Comparison of ENCODE assay signal across 1 cellular context in the genomic region with DNA sequence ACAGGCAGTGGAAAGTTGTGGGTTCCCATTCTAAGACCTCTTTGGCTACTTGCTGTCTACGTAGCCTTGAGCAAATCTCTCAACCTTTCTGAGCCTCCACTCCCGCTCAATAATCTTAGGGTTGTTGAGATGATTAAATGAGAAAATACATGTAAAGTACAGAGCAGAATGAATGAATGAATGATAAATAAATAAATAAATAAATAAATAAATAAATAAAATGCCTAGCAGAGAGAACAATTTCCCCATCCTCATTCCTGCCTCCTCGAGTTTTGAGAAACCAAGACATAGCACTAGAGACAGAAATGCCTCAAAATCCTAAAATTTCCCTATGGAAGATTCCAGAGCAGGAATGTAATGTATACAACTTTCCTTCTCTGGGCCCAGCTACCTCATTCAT.
A peak's percentile ranks its signal among the peaks of the same experiment; 100 is the strongest.
TF ChIP-seq lines count a peak whose summit lies in the region.

No MANE protein-coding gene starts in this region.

TF ChIP-seq in HEK293, 187 proteins besides CTCF, POLR2A, EP300 and RAD21 (continued from another document):
- TF ChIP-seq, protein P1, sequence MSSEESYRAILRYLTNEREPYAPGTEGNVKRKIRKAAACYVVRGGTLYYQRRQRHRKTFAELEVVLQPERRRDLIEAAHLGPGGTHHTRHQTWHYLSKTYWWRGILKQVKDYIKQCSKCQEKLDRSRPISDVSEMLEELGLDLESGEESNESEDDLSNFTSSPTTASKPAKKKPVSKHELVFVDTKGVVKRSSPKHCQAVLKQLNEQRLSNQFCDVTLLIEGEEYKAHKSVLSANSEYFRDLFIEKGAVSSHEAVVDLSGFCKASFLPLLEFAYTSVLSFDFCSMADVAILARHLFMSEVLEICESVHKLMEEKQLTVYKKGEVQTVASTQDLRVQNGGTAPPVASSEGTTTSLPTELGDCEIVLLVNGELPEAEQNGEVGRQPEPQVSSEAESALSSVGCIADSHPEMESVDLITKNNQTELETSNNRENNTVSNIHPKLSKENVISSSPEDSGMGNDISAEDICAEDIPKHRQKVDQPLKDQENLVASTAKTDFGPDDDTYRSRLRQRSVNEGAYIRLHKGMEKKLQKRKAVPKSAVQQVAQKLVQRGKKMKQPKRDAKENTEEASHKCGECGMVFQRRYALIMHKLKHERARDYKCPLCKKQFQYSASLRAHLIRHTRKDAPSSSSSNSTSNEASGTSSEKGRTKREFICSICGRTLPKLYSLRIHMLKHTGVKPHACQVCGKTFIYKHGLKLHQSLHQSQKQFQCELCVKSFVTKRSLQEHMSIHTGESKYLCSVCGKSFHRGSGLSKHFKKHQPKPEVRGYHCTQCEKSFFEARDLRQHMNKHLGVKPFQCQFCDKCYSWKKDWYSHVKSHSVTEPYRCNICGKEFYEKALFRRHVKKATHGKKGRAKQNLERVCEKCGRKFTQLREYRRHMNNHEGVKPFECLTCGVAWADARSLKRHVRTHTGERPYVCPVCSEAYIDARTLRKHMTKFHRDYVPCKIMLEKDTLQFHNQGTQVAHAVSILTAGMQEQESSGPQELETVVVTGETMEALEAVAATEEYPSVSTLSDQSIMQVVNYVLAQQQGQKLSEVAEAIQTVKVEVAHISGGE (tag by site-specific recombination; conservative IDR thresholded peaks at IDR 0.05; ENCODE audit: low read depth): peak; percentile 46
- TF ChIP-seq, protein P2, sequence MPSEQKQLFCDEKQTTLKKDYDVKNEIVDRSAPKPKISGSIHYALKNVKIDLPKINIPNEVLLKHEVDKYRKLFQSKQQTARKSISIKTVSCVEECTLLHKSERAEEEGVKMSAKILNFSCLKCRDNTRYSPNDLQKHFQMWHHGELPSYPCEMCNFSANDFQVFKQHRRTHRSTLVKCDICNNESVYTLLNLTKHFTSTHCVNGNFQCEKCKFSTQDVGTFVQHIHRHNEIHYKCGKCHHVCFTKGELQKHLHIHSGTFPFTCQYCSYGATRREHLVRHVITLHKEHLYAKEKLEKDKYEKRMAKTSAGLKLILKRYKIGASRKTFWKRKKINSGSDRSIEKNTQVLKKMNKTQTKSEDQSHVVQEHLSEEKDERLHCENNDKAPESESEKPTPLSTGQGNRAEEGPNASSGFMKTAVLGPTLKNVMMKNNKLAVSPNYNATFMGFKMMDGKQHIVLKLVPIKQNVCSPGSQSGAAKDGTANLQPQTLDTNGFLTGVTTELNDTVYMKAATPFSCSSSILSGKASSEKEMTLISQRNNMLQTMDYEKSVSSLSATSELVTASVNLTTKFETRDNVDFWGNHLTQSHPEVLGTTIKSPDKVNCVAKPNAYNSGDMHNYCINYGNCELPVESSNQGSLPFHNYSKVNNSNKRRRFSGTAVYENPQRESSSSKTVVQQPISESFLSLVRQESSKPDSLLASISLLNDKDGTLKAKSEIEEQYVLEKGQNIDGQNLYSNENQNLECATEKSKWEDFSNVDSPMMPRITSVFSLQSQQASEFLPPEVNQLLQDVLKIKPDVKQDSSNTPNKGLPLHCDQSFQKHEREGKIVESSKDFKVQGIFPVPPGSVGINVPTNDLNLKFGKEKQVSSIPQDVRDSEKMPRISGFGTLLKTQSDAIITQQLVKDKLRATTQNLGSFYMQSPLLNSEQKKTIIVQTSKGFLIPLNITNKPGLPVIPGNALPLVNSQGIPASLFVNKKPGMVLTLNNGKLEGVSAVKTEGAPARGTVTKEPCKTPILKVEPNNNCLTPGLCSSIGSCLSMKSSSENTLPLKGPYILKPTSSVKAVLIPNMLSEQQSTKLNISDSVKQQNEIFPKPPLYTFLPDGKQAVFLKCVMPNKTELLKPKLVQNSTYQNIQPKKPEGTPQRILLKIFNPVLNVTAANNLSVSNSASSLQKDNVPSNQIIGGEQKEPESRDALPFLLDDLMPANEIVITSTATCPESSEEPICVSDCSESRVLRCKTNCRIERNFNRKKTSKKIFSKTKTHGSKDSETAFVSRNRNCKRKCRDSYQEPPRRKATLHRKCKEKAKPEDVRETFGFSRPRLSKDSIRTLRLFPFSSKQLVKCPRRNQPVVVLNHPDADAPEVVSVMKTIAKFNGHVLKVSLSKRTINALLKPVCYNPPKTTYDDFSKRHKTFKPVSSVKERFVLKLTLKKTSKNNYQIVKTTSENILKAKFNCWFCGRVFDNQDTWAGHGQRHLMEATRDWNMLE (tag by site-specific recombination; conservative IDR thresholded peaks at IDR 0.05; ENCODE audit: low read depth): peak; percentile 55; the same call in 1 of the 2 replicates
- TF ChIP-seq ZNF155 (tag by site-specific recombination; IDR thresholded peaks at IDR 0.05): no peak
- TF ChIP-seq ZNF341 (tag by site-specific recombination; IDR thresholded peaks at IDR 0.05; ENCODE audit: low read depth): no peak
- TF ChIP-seq ZNF426 (tag by site-specific recombination; IDR thresholded peaks at IDR 0.05): peak; percentile 47
- TF ChIP-seq, protein P3, sequence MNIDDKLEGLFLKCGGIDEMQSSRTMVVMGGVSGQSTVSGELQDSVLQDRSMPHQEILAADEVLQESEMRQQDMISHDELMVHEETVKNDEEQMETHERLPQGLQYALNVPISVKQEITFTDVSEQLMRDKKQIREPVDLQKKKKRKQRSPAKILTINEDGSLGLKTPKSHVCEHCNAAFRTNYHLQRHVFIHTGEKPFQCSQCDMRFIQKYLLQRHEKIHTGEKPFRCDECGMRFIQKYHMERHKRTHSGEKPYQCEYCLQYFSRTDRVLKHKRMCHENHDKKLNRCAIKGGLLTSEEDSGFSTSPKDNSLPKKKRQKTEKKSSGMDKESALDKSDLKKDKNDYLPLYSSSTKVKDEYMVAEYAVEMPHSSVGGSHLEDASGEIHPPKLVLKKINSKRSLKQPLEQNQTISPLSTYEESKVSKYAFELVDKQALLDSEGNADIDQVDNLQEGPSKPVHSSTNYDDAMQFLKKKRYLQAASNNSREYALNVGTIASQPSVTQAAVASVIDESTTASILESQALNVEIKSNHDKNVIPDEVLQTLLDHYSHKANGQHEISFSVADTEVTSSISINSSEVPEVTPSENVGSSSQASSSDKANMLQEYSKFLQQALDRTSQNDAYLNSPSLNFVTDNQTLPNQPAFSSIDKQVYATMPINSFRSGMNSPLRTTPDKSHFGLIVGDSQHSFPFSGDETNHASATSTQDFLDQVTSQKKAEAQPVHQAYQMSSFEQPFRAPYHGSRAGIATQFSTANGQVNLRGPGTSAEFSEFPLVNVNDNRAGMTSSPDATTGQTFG (tag by site-specific recombination; IDR thresholded peaks at IDR 0.05; ENCODE audit: borderline replicate concordance): no peak
- no peak for TF ChIP-seq ZNF274 (IDR thresholded peaks at IDR 0.05; ENCODE audit: low read length)
- TF ChIP-seq ZNF274 (tag by site-specific recombination; IDR thresholded peaks at IDR 0.05; ENCODE audit: borderline replicate concordance): no peak
- TF ChIP-seq HOXA7 (CRISPR knock-in tag; IDR thresholded peaks at IDR 0.05; ENCODE audit: borderline replicate concordance): no peak
- TF ChIP-seq ZNF292 (tag by site-specific recombination; IDR thresholded peaks at IDR 0.05; ENCODE audit: borderline replicate concordance, low read depth): no peak
- TF ChIP-seq ZNF140 (tag by site-specific recombination; IDR thresholded peaks at IDR 0.05): peak; percentile 41; the same call in 1 of the 2 replicates
- TF ChIP-seq ZFP3 (tag by site-specific recombination; IDR thresholded peaks at IDR 0.05; ENCODE audit: low read depth): no peak
- no peak for TF ChIP-seq ZXDB (tag by site-specific recombination; IDR thresholded peaks at IDR 0.05)
- TF ChIP-seq, protein P4, sequence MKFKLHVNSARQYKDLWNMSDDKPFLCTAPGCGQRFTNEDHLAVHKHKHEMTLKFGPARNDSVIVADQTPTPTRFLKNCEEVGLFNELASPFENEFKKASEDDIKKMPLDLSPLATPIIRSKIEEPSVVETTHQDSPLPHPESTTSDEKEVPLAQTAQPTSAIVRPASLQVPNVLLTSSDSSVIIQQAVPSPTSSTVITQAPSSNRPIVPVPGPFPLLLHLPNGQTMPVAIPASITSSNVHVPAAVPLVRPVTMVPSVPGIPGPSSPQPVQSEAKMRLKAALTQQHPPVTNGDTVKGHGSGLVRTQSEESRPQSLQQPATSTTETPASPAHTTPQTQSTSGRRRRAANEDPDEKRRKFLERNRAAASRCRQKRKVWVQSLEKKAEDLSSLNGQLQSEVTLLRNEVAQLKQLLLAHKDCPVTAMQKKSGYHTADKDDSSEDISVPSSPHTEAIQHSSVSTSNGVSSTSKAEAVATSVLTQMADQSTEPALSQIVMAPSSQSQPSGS (tag by site-specific recombination; IDR thresholded peaks at IDR 0.05; ENCODE audit: low read depth): no peak
- TF ChIP-seq ZSCAN23 (tag by site-specific recombination; IDR thresholded peaks at IDR 0.05): no peak
- TF ChIP-seq ZNF549 (tag by site-specific recombination; IDR thresholded peaks at IDR 0.05): no peak
- no peak for TF ChIP-seq ZNF157 (tag by site-specific recombination; IDR thresholded peaks at IDR 0.05)
- no peak for TF ChIP-seq MZF1 (tag by site-specific recombination; IDR thresholded peaks at IDR 0.05; ENCODE audit: borderline replicate concordance)
- no peak for TF ChIP-seq ZNF664 (tag by site-specific recombination; IDR thresholded peaks at IDR 0.05)
- TF ChIP-seq ZNF623 (tag by site-specific recombination; IDR thresholded peaks at IDR 0.05): peak; percentile 33; the same call in 1 of the 2 replicates
- no peak for TF ChIP-seq ZNF10 (tag by site-specific recombination; IDR thresholded peaks at IDR 0.05)
- TF ChIP-seq SCRT2 (tag by site-specific recombination; IDR thresholded peaks at IDR 0.05): no peak
- TF ChIP-seq ZNF473 (tag by site-specific recombination; IDR thresholded peaks at IDR 0.05): no peak
- TF ChIP-seq ZNF184 (tag by site-specific recombination; IDR thresholded peaks at IDR 0.05): no peak
- TF ChIP-seq ZNF837 (tag by site-specific recombination; IDR thresholded peaks at IDR 0.05): no peak
- TF ChIP-seq ZNF658 (tag by site-specific recombination; IDR thresholded peaks at IDR 0.05): no peak
- TF ChIP-seq GLI2 (tag by site-specific recombination; IDR thresholded peaks at IDR 0.05; ENCODE audit: borderline replicate concordance, low read depth): no peak
- TF ChIP-seq, protein P5, sequence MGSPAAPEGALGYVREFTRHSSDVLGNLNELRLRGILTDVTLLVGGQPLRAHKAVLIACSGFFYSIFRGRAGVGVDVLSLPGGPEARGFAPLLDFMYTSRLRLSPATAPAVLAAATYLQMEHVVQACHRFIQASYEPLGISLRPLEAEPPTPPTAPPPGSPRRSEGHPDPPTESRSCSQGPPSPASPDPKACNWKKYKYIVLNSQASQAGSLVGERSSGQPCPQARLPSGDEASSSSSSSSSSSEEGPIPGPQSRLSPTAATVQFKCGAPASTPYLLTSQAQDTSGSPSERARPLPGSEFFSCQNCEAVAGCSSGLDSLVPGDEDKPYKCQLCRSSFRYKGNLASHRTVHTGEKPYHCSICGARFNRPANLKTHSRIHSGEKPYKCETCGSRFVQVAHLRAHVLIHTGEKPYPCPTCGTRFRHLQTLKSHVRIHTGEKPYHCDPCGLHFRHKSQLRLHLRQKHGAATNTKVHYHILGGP (tag by site-specific recombination; IDR thresholded peaks at IDR 0.05): no peak
- TF ChIP-seq, protein P6, sequence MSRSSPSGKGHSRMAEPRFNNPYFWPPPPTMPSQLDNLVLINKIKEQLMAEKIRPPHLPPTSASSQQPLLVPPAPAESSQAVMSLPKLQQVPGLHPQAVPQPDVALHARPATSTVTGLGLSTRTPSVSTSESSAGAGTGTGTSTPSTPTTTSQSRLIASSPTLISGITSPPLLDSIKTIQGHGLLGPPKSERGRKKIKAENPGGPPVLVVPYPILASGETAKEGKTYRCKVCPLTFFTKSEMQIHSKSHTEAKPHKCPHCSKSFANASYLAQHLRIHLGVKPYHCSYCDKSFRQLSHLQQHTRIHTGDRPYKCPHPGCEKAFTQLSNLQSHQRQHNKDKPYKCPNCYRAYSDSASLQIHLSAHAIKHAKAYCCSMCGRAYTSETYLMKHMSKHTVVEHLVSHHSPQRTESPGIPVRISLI (tag by site-specific recombination; IDR thresholded peaks at IDR 0.05): no peak
- TF ChIP-seq ZFP41 (tag by site-specific recombination; IDR thresholded peaks at IDR 0.05; ENCODE audit: borderline replicate concordance): no peak
- TF ChIP-seq, protein P7, sequence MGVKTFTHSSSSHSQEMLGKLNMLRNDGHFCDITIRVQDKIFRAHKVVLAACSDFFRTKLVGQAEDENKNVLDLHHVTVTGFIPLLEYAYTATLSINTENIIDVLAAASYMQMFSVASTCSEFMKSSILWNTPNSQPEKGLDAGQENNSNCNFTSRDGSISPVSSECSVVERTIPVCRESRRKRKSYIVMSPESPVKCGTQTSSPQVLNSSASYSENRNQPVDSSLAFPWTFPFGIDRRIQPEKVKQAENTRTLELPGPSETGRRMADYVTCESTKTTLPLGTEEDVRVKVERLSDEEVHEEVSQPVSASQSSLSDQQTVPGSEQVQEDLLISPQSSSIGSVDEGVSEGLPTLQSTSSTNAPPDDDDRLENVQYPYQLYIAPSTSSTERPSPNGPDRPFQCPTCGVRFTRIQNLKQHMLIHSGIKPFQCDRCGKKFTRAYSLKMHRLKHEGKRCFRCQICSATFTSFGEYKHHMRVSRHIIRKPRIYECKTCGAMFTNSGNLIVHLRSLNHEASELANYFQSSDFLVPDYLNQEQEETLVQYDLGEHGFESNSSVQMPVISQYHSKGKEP (tag by site-specific recombination; IDR thresholded peaks at IDR 0.05): no peak
- TF ChIP-seq, protein P8, sequence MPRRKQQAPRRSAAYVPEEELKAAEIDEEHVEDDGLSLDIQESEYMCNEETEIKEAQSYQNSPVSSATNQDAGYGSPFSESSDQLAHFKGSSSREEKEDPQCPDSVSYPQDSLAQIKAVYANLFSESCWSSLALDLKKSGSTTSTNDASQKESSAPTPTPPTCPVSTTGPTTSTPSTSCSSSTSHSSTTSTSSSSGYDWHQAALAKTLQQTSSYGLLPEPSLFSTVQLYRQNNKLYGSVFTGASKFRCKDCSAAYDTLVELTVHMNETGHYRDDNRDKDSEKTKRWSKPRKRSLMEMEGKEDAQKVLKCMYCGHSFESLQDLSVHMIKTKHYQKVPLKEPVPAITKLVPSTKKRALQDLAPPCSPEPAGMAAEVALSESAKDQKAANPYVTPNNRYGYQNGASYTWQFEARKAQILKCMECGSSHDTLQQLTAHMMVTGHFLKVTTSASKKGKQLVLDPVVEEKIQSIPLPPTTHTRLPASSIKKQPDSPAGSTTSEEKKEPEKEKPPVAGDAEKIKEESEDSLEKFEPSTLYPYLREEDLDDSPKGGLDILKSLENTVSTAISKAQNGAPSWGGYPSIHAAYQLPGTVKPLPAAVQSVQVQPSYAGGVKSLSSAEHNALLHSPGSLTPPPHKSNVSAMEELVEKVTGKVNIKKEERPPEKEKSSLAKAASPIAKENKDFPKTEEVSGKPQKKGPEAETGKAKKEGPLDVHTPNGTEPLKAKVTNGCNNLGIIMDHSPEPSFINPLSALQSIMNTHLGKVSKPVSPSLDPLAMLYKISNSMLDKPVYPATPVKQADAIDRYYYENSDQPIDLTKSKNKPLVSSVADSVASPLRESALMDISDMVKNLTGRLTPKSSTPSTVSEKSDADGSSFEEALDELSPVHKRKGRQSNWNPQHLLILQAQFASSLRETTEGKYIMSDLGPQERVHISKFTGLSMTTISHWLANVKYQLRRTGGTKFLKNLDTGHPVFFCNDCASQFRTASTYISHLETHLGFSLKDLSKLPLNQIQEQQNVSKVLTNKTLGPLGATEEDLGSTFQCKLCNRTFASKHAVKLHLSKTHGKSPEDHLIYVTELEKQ (tag by site-specific recombination; IDR thresholded peaks at IDR 0.05; ENCODE audit: borderline replicate concordance): no peak
- TF ChIP-seq ZNF747 (tag by site-specific recombination; IDR thresholded peaks at IDR 0.05): no peak
- no peak for TF ChIP-seq HOXC10 (CRISPR knock-in tag; IDR thresholded peaks at IDR 0.05)
- TF ChIP-seq KLF10 (tag by site-specific recombination; IDR thresholded peaks at IDR 0.05): no peak
- TF ChIP-seq ZNF571 (tag by site-specific recombination; IDR thresholded peaks at IDR 0.05): no peak
- no peak for TF ChIP-seq ZNF610 (tag by site-specific recombination; IDR thresholded peaks at IDR 0.05; ENCODE audit: borderline replicate concordance)
- TF ChIP-seq ZNF555 (tag by site-specific recombination; conservative IDR thresholded peaks at IDR 0.05): peak; percentile 39
- TF ChIP-seq ZNF48 (tag by site-specific recombination; IDR thresholded peaks at IDR 0.05): no peak
